Comparison of ENCODE assay signal across 33 cellular contexts in the genomic region with DNA sequence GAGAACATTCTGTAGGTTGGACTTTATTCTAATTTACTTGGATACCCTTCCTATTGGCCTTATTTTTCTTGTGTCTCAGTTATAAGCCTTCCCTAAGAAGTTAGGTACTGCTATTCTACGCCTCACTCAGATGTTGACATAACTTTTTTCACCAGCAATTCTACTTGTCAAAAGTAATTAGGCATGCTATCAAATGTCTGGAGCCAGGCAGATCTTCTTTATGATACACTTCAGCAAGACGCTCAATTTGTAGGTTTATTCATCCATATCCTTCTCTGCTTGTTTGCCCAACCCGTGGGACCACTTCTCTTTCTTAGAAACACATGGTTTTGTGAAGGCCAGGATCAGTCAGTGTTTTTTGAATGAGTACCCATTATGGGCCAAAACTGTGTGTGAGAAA. TPM values are rescaled to one million over a fixed set of nuclear protein-coding genes. Genes with fewer than 3 reads are reported as not detected.
"Had no signal": no experiment of that assay in that cellular context is flagged by ENCODE, and none has a peak within 500 bp of the region (broad histone marks: within the 10 kb centered on the region; RNA-seq: fewer than 3 reads in every experiment).

No MANE protein-coding gene starts in this region.

- ATAC-seq: activated T-cell treated with anti-CD3 and anti-CD28 coated beads, Interleukin-2, amount 50 U/mL, for 72 hours; activated T-helper 17 cell treated with anti-CD3 and anti-CD28 coated beads, Interleukin-2, amount 50 U/mL, for 72 hours; Panc1 had no signal

- DNase-seq: activated CD4-positive, alpha-beta memory T cell treated with anti-CD3 and anti-CD28 coated beads, Interleukin-2, amount 10 ng/mL, durations not matched to agents 7 days and 5 days; activated CD4-positive, alpha-beta T cell treated with anti-CD3 and anti-CD28 coated beads for 1 hour; activated CD4-positive, alpha-beta T cell treated with anti-CD3 and anti-CD28 coated beads for 48 hours; activated CD4-positive, CD25-positive, alpha-beta regulatory T cell; activated effector memory CD4-positive, alpha-beta T cell treated with anti-CD3 and anti-CD28 coated beads, Interleukin-2, amount 50 U/mL, for 16 hours; activated naive CD4-positive, alpha-beta T cell; activated naive CD4-positive, alpha-beta T cell treated with anti-CD3 and anti-CD28 coated beads, Interleukin-2, amount 50 U/mL, for 16 hours; activated naive CD8-positive, alpha-beta T cell treated with anti-CD3 and anti-CD28 coated beads for 36 hours; activated T-cell treated with anti-CD3 and anti-CD28 coated beads, Interleukin-2, amount 50 U/mL, for 1 hour; activated T-cell treated with anti-CD3 and anti-CD28 coated beads, Interleukin-2, amount 50 U/mL, for 72 hours; amniotic stem cell; aorta; brain microvascular endothelial cell; central memory CD4-positive, alpha-beta T cell; Karpas-422; NCI-H1436 treated with DMSO at 0.1 percent for 48 hours; NCI-H1694 treated with DMSO at 0.1 percent for 48 hours; NCI-H2029; NCI-H2171 treated with DMSO at 0.1 percent for 48 hours; NCI-H2227 treated with DMSO at 0.1 percent for 48 hours; NCI-H446; NCI-H510A treated with DMSO at 0.1 percent for 48 hours; NCI-H526 treated with DMSO at 0.1 percent for 48 hours; NCI-H82; NK-92 treated with Interleukin-12 subunit alpha and Interleukin-12 subunit beta, amount 100 ng/mL, for 24 hours; RPMI8226; SHP77 treated with DMSO at 0.1 percent for 48 hours; T1000; WERI-Rb-1 had no signal

- FAIRE-seq: colon had no signal

RNA-seq across cellular contexts. Expression of a gene that starts 36.2 kb away (rescaled TPM):
- total RNA-seq: activated naive CD8-positive, alpha-beta T cell treated with anti-CD3 and anti-CD28 coated beads for 36 hours; T-helper 2 cell treated with Interferon-gamma antibody and Interleukin-4, amounts not matched to agents 100 ng/mL and 5 ng/mL, for 36 hours had no signal
